In genomic region chr3:108305484-108306172, GRCh38 we compare ENCODE assay signal across 12 cellular contexts. TPM values are rescaled to one million over a fixed set of nuclear protein-coding genes. Genes with fewer than 3 reads are reported as not detected.
DNase-seq lines count a peak whose midpoint lies in the region; ATAC-seq, FAIRE-seq and TF ChIP-seq lines count a peak whose summit lies in the region.
"Had no signal": no experiment of that assay in that cellular context is flagged by ENCODE, and none has a peak within 500 bp of the region (broad histone marks: within the 10 kb centered on the region; RNA-seq: fewer than 3 reads in every experiment).

No MANE protein-coding gene starts in this region.

- TF ChIP-seq CTCF in kidney (IDR thresholded peaks at IDR 0.05; ENCODE audit: borderline replicate concordance, extremely low read depth, insufficient read depth) = no peak

- H3K27ac ChIP-seq in kidney (ENCODE audit: low read depth in 2 of 2, low read length in 2 of 2) (no peak overlapping the region), caudate nucleus (ENCODE audit: low read depth, low read length) (no peak overlapping the region)

- H3K36me3 ChIP-seq in kidney (ENCODE audit: control insufficient read depth in 1 of 2, insufficient read depth in 2 of 2, low read length in 2 of 2) = no peaks in the 10 kb centered on the region

- DNase-seq in left ventricle myocardium superior (no peak), cardiac septum (ENCODE audit: low spot score) (no peak), RCC 7860 (ENCODE audit: low spot score) (peak; percentile 58), kidney (peak; percentile 64), caudate nucleus (lab: John Stamatoyannopoulos, UW) (no peak), activated gamma-delta T cell treated with Interleukin-2 at 50 U/mL for 16 hours (no peak)
- no peak for DNase-seq in activated CD8-positive, alpha-beta memory T cell treated with anti-CD3 and anti-CD28 coated beads, Interleukin-2, amount 50 U/mL, for 48 hours
- DNase-seq: activated T-cell treated with anti-CD3 and anti-CD28 coated beads, Interleukin-2, amount 50 U/mL, for 1 hour; C1 segment of cervical spinal cord; NCI-H1092; NCI-H748 treated with DMSO at 0.1 percent for 48 hours had no signal

- ATAC-seq in left ventricle myocardium superior = peak; percentile 68
- ATAC-seq in HG02610 (IDR thresholded peaks at IDR 0.05; ENCODE audit: unreplicated experiment) = no peak

- intact Hi-C loops in left ventricle myocardium superior (cut with micrococcal nuclease) (no loop called here), cardiac septum (cut with DNase I) (no loop called here), kidney (cut with DNase I) (no loop called here)

- FAIRE-seq in RCC 7860 (lab: Jason Lieb, UNC) = peak; percentile 80
- no peak for FAIRE-seq in kidney (lab: Jason Lieb, UNC)

- peaks cover 0 to 8% of the 10 kb centered on the region in 2 donors for H3K4me1 ChIP-seq in kidney (ENCODE audit: control insufficient read depth in 1 of 2, insufficient read depth in 1 of 2, low read depth in 1 of 2, low read length in 2 of 2)

- peaks cover 0 to 4% of the 10 kb centered on the region in 2 donors for H3K9me3 ChIP-seq in kidney (ENCODE audit: control insufficient read depth in 1 of 2, low read length in 2 of 2)

- H3K9ac ChIP-seq in kidney (ENCODE audit: low read length in 2 of 2) = no peak overlapping the region

- no peak overlapping the region for H3K4me3 ChIP-seq in kidney (ENCODE audit: low read length in 2 of 2)

RNA-seq across cellular contexts. Expression of gene HHLA2, which starts 9.3 kb away (rescaled TPM):
- total RNA-seq in left ventricle myocardium superior = not detected
- not detected for total RNA-seq in cardiac septum
- total RNA-seq in kidney = 5.1 TPM
- polyA plus RNA-seq in kidney (ENCODE audit: insufficient read depth, low read depth, low replicate concordance) = 18.8 TPM

Comparison
In these comparisons a context has a peak if more than half of its experiments do, and no peak if none do; other contexts are left out.
1. DNase-seq: peak in RCC 7860 (single experiment) and kidney (single experiment); none in left ventricle myocardium superior (single experiment), cardiac septum (single experiment), caudate nucleus (0 of 61), activated gamma-delta T cell treated with Interleukin-2 at 50 U/mL for 16 hours (single experiment) and activated CD8-positive, alpha-beta memory T cell treated with anti-CD3 and anti-CD28 coated beads, Interleukin-2, amount 50 U/mL, for 48 hours (single experiment).